ENCODE assay signal across 8 cellular contexts in the genomic region with DNA sequence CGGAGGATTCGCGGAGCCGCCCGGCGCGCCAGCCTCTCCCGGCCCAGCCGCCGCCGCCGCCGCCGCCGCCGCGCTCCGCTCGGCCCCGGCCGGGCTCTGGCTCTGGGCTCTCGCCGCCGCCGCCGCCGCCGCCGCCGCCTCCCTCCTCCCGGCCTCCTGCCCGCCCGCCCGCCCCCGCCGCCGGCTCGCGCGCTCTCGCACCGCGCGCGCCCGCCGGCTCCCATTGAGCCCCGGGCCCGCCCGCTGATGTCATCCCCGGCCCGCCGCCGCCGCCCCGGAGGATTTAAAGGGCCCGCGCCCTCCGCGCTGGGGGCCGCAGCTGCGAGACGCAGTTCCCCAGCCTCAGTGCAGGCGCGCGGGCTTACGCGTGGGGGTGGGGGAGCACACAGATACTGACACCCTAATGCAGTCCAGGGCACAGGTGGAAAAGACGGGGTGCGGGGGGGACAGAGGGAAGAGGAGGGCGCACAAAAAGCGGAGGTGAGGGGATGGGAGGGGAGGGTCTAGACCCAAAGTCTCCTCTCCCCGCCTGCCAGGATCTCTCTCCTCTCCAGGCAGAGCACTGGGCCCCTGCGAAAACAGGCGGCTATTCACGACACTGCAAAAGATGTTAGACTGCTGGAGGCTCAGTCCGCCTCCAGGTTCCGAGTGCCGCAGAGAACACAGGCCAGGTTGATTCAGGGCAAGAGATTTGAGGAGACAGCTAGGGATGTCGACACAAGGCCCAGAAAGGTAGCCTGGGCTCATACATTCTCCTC. TPM values are rescaled to one million over a fixed set of nuclear protein-coding genes. Genes with fewer than 3 reads are reported as not detected.
A peak's percentile ranks its signal among the peaks of the same experiment; 100 is the strongest.
DNase-seq lines count a peak whose midpoint lies in the region; ATAC-seq and TF ChIP-seq lines count a peak whose summit lies in the region.

A gene (minus strand): TSS at position 197 of the 758 bp plus-strand sequence. CDS start 3,276 bp downstream, outside the sequence.

- no peaks in the 10 kb centered on the region for H3K27me3 ChIP-seq in esophagus squamous epithelium

- no peaks in the 10 kb centered on the region for H3K27me3 Mint-ChIP-seq in Calu3 (ENCODE audit: unreplicated experiment)
- no peaks in the 10 kb centered on the region for H3K27me3 Mint-ChIP-seq in stimulated activated memory B cell treated with anti-CD40 and anti-IgM and Interleukin-4, amounts not matched to agents 10 μg/mL and 1 μg/mL and 100 μg/mL, for 72 hours

- DNase-seq in Calu3 (peak; percentile 80), OCI-M1 (lab: John Stamatoyannopoulos, UW) (peak; percentile 65), esophagus squamous epithelium (lab: John Stamatoyannopoulos, UW) (no peak), myocyte (ENCODE audit: low read depth) (peak; percentile 74)
- DNase-seq in activated T-helper 1 cell treated with anti-CD3 and anti-CD28 coated beads, Interleukin-2, amount 50 U/mL, for 16 hours (ENCODE audit: low read depth in 1 of 2, low spot score in 1 of 2): peak; percentile 45 to 58

- peak within 1 kb of the TSS; percentile 74 to 96 (median 87) for H3K4me3 ChIP-seq in esophagus squamous epithelium

- H3K36me3 ChIP-seq in esophagus squamous epithelium: peaks cover 0 to 9% (median 0%) of the 10 kb centered on the region in 3 donors

- ATAC-seq in HG02642 (IDR thresholded peaks at IDR 0.05; ENCODE audit: poor library complexity, unreplicated experiment) (peak; percentile 51), GM19395 (IDR thresholded peaks at IDR 0.05; ENCODE audit: unreplicated experiment) (no peak)
- peak; percentile 76 for ATAC-seq in stimulated activated memory B cell treated with anti-CD40 and anti-IgM and Interleukin-4, amounts not matched to agents 10 μg/mL and 1 μg/mL and 100 μg/mL, for 72 hours

- H3K36me3 Mint-ChIP-seq in Calu3 (ENCODE audit: insufficient read depth, unreplicated experiment): peaks cover 68% of the 10 kb centered on the region
- H3K36me3 Mint-ChIP-seq in stimulated activated memory B cell treated with anti-CD40 and anti-IgM and Interleukin-4, amounts not matched to agents 10 μg/mL and 1 μg/mL and 100 μg/mL, for 72 hours: peaks cover 7% of the 10 kb centered on the region

- peak within 1 kb of the TSS; percentile 98 to 100 (median 98) for H3K27ac ChIP-seq in esophagus squamous epithelium

- H3K4me1 Mint-ChIP-seq in Calu3 (ENCODE audit: low read depth, unreplicated experiment): peaks cover 33% of the 10 kb centered on the region
- H3K4me1 Mint-ChIP-seq in stimulated activated memory B cell treated with anti-CD40 and anti-IgM and Interleukin-4, amounts not matched to agents 10 μg/mL and 1 μg/mL and 100 μg/mL, for 72 hours: peaks cover 51% of the 10 kb centered on the region

- 0 to 1% methylated on average over 2 to 15 of the region's 80 CpGs for WGBS in esophagus squamous epithelium, 2 donors

- TF ChIP-seq CTCF in Calu3 (IDR thresholded peaks at IDR 0.05; ENCODE audit: unreplicated experiment) (no peak), esophagus squamous epithelium (IDR thresholded peaks at IDR 0.05) (no peak)

- intact Hi-C loops in Calu3 (cut with micrococcal nuclease; ENCODE audit: unreplicated experiment): loop anchor here (10.0 kb wide), 1 partner anchor 263 kb away; a partner anchor contains a TSS
- intact Hi-C loops in esophagus squamous epithelium (cut with DNase I): no loop called here

- no peaks in the 10 kb centered on the region for H3K9me3 ChIP-seq in esophagus squamous epithelium

- peak within 1 kb of the TSS; percentile 91 for H3K4me3 Mint-ChIP-seq in Calu3 (ENCODE audit: low read depth, unreplicated experiment)
- peak within 1 kb of the TSS; percentile 88 for H3K4me3 Mint-ChIP-seq in stimulated activated memory B cell treated with anti-CD40 and anti-IgM and Interleukin-4, amounts not matched to agents 10 μg/mL and 1 μg/mL and 100 μg/mL, for 72 hours

- peak in 1 of 4 donors; percentile 41 for TF ChIP-seq POLR2A in esophagus squamous epithelium (IDR thresholded peaks at IDR 0.05)

- H3K4me1 ChIP-seq in esophagus squamous epithelium: peaks cover 44 to 65% (median 44%) of the 10 kb centered on the region in 3 donors

- peak within 1 kb of the TSS; percentile 94 for H3K27ac Mint-ChIP-seq in Calu3 (ENCODE audit: unreplicated experiment)
- peak within 1 kb of the TSS; percentile 92 for H3K27ac Mint-ChIP-seq in stimulated activated memory B cell treated with anti-CD40 and anti-IgM and Interleukin-4, amounts not matched to agents 10 μg/mL and 1 μg/mL and 100 μg/mL, for 72 hours

- CTCF ChIA-PET in Calu3 (lab: Charles Lee): interaction anchor here (0.8 to 1.3 kb wide), 2 partner anchors 11 to 12 kb away, joined by 3 read pairs; no protein-coding TSS in a partner anchor

- BruUV-seq in Calu3 (replicated peaks; lab: Mats Ljungman, UMichigan): no TSS peak

- H3K9me3 Mint-ChIP-seq in Calu3 (ENCODE audit: low read depth, unreplicated experiment): no peaks in the 10 kb centered on the region
- H3K9me3 Mint-ChIP-seq in stimulated activated memory B cell treated with anti-CD40 and anti-IgM and Interleukin-4, amounts not matched to agents 10 μg/mL and 1 μg/mL and 100 μg/mL, for 72 hours: no peaks in the 10 kb centered on the region

RNA-seq across cellular contexts. Expression of the gene that starts here (rescaled TPM):
- total RNA-seq in Calu3 (2022) (172 and 178 TPM in 2 replicates), esophagus squamous epithelium (10 to 100 TPM; 40.8 to 94.4 (median 55.9) TPM), myocyte (98.5 and 111 TPM in 2 replicates)
- polyA plus RNA-seq in myocyte (2012): 139 TPM
